Comparison of ENCODE assay signal across 24 cellular contexts in the genomic region with DNA sequence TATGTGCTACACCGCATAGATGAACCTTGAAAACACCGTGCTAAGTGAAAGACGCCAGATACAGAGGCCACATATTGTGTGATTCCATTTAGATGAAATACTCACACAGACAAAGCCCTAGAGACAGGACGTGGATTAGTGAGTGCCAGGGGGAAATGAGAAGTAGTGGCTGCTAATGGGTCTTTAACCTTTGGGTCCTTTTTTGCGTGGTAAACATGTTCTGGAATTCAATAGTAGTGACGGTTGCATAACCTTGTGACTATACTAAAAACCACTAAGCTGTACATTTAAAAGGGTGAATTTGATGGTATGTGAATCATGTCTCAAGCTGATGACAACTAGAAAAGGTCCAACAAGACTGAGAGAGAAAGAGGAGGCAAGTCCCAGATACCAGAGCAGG. TPM values are rescaled to one million over a fixed set of nuclear protein-coding genes. Genes with fewer than 3 reads are reported as not detected.
"Had no signal": no experiment of that assay in that cellular context is flagged by ENCODE, and none has a peak within 500 bp of the region (broad histone marks: within the 10 kb centered on the region; RNA-seq: fewer than 3 reads in every experiment).

No MANE protein-coding gene starts in this region.

- H3K36me3 Mint-ChIP-seq: activated naive CD8-positive, alpha-beta T cell; naive thymus-derived CD4-positive, alpha-beta T cell had no signal

- H3K9me3 Mint-ChIP-seq: activated T-cell treated with anti-CD3 and anti-CD28 coated beads, Interleukin-2, amount 50 U/mL, for 24 hours; activated T-helper 2 cell treated with anti-CD3 and anti-CD28 coated beads, Interferon-gamma antibody, Interleukin-2, Interleukin-4, amounts not matched to agents 10 μg/mL and 5 μg/mL and 100 μg/mL, durations not matched to agents 14 hours and 24 hours and 36 hours; central memory CD8-positive, alpha-beta T cell; immature natural killer cell had no signal

- H3K4me3 Mint-ChIP-seq: activated naive CD8-positive, alpha-beta T cell; activated T-cell treated with anti-CD3 and anti-CD28 coated beads, Interleukin-2, amount 50 U/mL, for 24 hours; central memory CD8-positive, alpha-beta T cell; endodermal cell; immature natural killer cell; naive thymus-derived CD4-positive, alpha-beta T cell had no signal

- H3K27ac Mint-ChIP-seq: activated naive CD8-positive, alpha-beta T cell; activated T-cell treated with anti-CD3 and anti-CD28 coated beads, Interleukin-2, amount 50 U/mL, for 24 hours; activated T-helper 2 cell treated with anti-CD3 and anti-CD28 coated beads, Interferon-gamma antibody, Interleukin-2, Interleukin-4, amounts not matched to agents 10 μg/mL and 5 μg/mL and 100 μg/mL, durations not matched to agents 14 hours and 24 hours and 36 hours; endodermal cell; progenitor cell of endocrine pancreas had no signal

- ATAC-seq: left lung; naive thymus-derived CD4-positive, alpha-beta T cell; stimulated activated naive CD8-positive, alpha-beta T cell treated with anti-CD3 and anti-CD28 coated beads, Interleukin-15, Interleukin-2, amounts not matched to agents 100 U/mL and 50 U/mL, for 24 hours had no signal

- DNase-seq: activated CD4-positive, alpha-beta T cell treated with anti-CD3 and anti-CD28 coated beads for 1 hour; activated CD8-positive, alpha-beta memory T cell treated with anti-CD3 and anti-CD28 coated beads for 24 hours; activated CD8-positive, alpha-beta memory T cell treated with anti-CD3 and anti-CD28 coated beads, Interleukin-2, amount 50 U/mL, for 4 hours; activated naive CD4-positive, alpha-beta T cell; activated T-cell treated with anti-CD3 and anti-CD28 coated beads, Interleukin-2, amount 50 U/mL, for 24 hours; adrenal gland; colonic mucosa; endodermal cell; immature natural killer cell; kidney glomerular epithelial cell; left lung; naive thymus-derived CD4-positive, alpha-beta T cell; retina; stimulated activated CD4-positive, alpha-beta T cell treated with anti-CD3 and anti-CD28 coated beads, Interleukin-4, amount 100 ng/mL, for 1 hour; stimulated activated naive CD8-positive, alpha-beta T cell treated with anti-CD3 and anti-CD28 coated beads, Interleukin-15, Interleukin-2, amounts not matched to agents 100 U/mL and 50 U/mL, for 24 hours; WERI-Rb-1 had no signal

RNA-seq across cellular contexts. Expression of gene SMKR1, which starts 15.6 kb away (rescaled TPM):
- total RNA-seq: breast epithelium, fibroblast of villous mesenchyme, osteocyte, subcutaneous adipose tissue had no signal
